In genomic region chr18:29154758-29155725, GRCh38 we compare ENCODE assay signal across 10 cellular contexts.
DNase-seq lines count a peak whose midpoint lies in the region; ATAC-seq and TF ChIP-seq lines count a peak whose summit lies in the region.
"Had no signal": no experiment of that assay in that cellular context is flagged by ENCODE, and none has a peak within 500 bp of the region (broad histone marks: within the 10 kb centered on the region; RNA-seq: fewer than 3 reads in every experiment).

No MANE protein-coding gene starts in this region.

- no peak overlapping the region for H3K4me3 ChIP-seq in fibroblast of lung (replicated peaks in 1 of 4; ENCODE audit: control extremely low read depth in 1 of 4, insufficient read depth in 1 of 4, low read depth in 3 of 4, low read length in 4 of 4)
- H3K4me3 ChIP-seq in skeletal muscle satellite cell (ENCODE audit: low read length) = no peak overlapping the region

- H3K27me3 ChIP-seq in fibroblast of lung (ENCODE audit: control insufficient read depth, insufficient read depth, low read length) (no peaks in the 10 kb centered on the region), skeletal muscle satellite cell (ENCODE audit: control insufficient read depth, insufficient read depth, low read length) (no peaks in the 10 kb centered on the region)

- H2AFZ ChIP-seq in fibroblast of lung (ENCODE audit: low read length) = no peak overlapping the region

- H3K36me3 ChIP-seq in fibroblast of lung (ENCODE audit: control insufficient read depth, insufficient read depth, low read length) = no peaks in the 10 kb centered on the region
- H3K36me3 ChIP-seq in skeletal muscle satellite cell (ENCODE audit: insufficient read depth, low read length) = no peaks in the 10 kb centered on the region

- H3K4me2 ChIP-seq in fibroblast of lung (ENCODE audit: extremely low read depth, insufficient read depth, low read length) (no peak overlapping the region), skeletal muscle satellite cell (ENCODE audit: low read length) (peak overlapping the region; percentile 51)

- no peak for ATAC-seq in HG02973 (IDR thresholded peaks at IDR 0.05; ENCODE audit: unreplicated experiment)
- ATAC-seq: activated CD4-positive, CD25-positive, alpha-beta regulatory T cell treated with anti-CD3 and anti-CD28 coated beads, Interleukin-2, amount 50 U/mL, for 24 hours had no signal

- H4K20me1 ChIP-seq in fibroblast of lung (ENCODE audit: control insufficient read depth, extremely low read depth, insufficient read depth, low read length) = no peaks in the 10 kb centered on the region

- peaks cover 8% of the 10 kb centered on the region for H3K4me1 ChIP-seq in fibroblast of lung (ENCODE audit: control insufficient read depth, extremely low read depth, insufficient read depth, low read length)
- peaks cover 44% of the 10 kb centered on the region for H3K4me1 ChIP-seq in skeletal muscle satellite cell (ENCODE audit: control insufficient read depth, insufficient read depth, low read length)

- H3K9ac ChIP-seq in fibroblast of lung (ENCODE audit: insufficient read depth, low read length) = no peak overlapping the region
- H3K9ac ChIP-seq in skeletal muscle satellite cell (ENCODE audit: low read depth, low read length) = peak overlapping the region; percentile 74

- H3K9me3 ChIP-seq in fibroblast of lung (ENCODE audit: control insufficient read depth, insufficient read depth, low read depth, low read length) = no peaks in the 10 kb centered on the region
- no peaks in the 10 kb centered on the region for H3K9me3 ChIP-seq in skeletal muscle satellite cell (replicated peaks; ENCODE audit: low read length)

- H3K27ac ChIP-seq in fibroblast of lung (ENCODE audit: insufficient read depth, low read length) = peak overlapping the region; percentile 30

- no peaks in the 10 kb centered on the region for H3K79me2 ChIP-seq in fibroblast of lung (ENCODE audit: control insufficient read depth, insufficient read depth, low read length)

- peak; percentile 94 for DNase-seq in HCEC 1CT
- DNase-seq in RKO (ENCODE audit: low spot score) = peak; percentile 13
- peak; percentile 38 to 95 for DNase-seq in fibroblast of lung (ENCODE audit: low read depth in 2 of 2)
- DNase-seq in NOMO-1 treated with DMSO at 0.1 percent for 48 hours (lab: John Stamatoyannopoulos, UW; ENCODE audit: unreplicated experiment) = no peak
- DNase-seq in DMS79 treated with DMSO at 0.1 percent for 48 hours (lab: John Stamatoyannopoulos, UW) = no peak
- DNase-seq: activated naive CD4-positive, alpha-beta T cell treated with anti-CD3 and anti-CD28 coated beads, Interleukin-2, amount 10 ng/mL, durations not matched to agents 7 days and 5 days; OCI-M1 had no signal

- TF ChIP-seq CTCF in fibroblast of lung (conservative IDR thresholded peaks at IDR 0.05 in 1 of 2, IDR thresholded peaks at IDR 0.05 in 1 of 2; ENCODE audit: low read depth in 1 of 2, low read length in 2 of 2) = no peak

Comparison
In these comparisons a context has a peak if more than half of its experiments do, and no peak if none do; other contexts are left out.
1. DNase-seq: peak in HCEC 1CT (single experiment), RKO (single experiment) and fibroblast of lung (2 of 2); none in NOMO-1 treated with DMSO at 0.1 percent for 48 hours (single experiment) and DMS79 treated with DMSO at 0.1 percent for 48 hours (single experiment).